ENCODE assay signal across 9 cellular contexts in genomic region chr18:48832961-48833700, GRCh38.
DNase-seq lines count a peak whose midpoint lies in the region; ATAC-seq and TF ChIP-seq lines count a peak whose summit lies in the region.
"Had no signal": no experiment of that assay in that cellular context is flagged by ENCODE, and none has a peak within 500 bp of the region (broad histone marks: within the 10 kb centered on the region; RNA-seq: fewer than 3 reads in every experiment).

No MANE protein-coding gene starts in this region.

- H3K4me1 Mint-ChIP-seq in activated CD4-positive, alpha-beta T cell treated with anti-CD3 and anti-CD28 coated beads for 36 hours, result peaks cover 59% of the 10 kb centered on the region

- H2AFZ ChIP-seq in OCI-LY3 (ENCODE audit: low read depth, low read length), result no peak overlapping the region

- H3K9me3 ChIP-seq in OCI-LY3 (ENCODE audit: insufficient read depth, low read length), result no peaks in the 10 kb centered on the region
- H3K9me3 ChIP-seq in uterus, result no peaks in the 10 kb centered on the region

- H3K4me3 ChIP-seq in OCI-LY3 (ENCODE audit: low read length), result peak overlapping the region; percentile 66; the same call in 1 of the 2 replicates
- no peak overlapping the region for H3K4me3 ChIP-seq in astrocyte of the cerebellum (ENCODE audit: low read depth, low read length)
- no peak overlapping the region for H3K4me3 ChIP-seq in uterus

- H3K4me2 ChIP-seq in OCI-LY3 (ENCODE audit: low read length), result peak overlapping the region; percentile 78

- no peaks in the 10 kb centered on the region for H3K79me2 ChIP-seq in OCI-LY3 (ENCODE audit: low read length)

- no peaks in the 10 kb centered on the region for H3K9me3 Mint-ChIP-seq in activated CD4-positive, alpha-beta T cell treated with anti-CD3 and anti-CD28 coated beads for 36 hours (ENCODE audit: low read depth)

- H3K4me1 ChIP-seq in OCI-LY3 (ENCODE audit: low read length) (peaks cover 28% of the 10 kb centered on the region), uterus (peaks cover 2 to 21% of the 10 kb centered on the region in 2 donors)

- TF ChIP-seq CTCF in OCI-LY3 (IDR thresholded peaks at IDR 0.05; ENCODE audit: low read depth, low read length) (no peak), astrocyte of the cerebellum (IDR thresholded peaks at IDR 0.05; ENCODE audit: low read depth, low read length, missing control alignments) (no peak), uterus (IDR thresholded peaks at IDR 0.05) (no peak)

- no peak for TF ChIP-seq POLR2A in uterus (IDR thresholded peaks at IDR 0.05)

- H3K9ac ChIP-seq in OCI-LY3 (ENCODE audit: low read length), result peak overlapping the region; percentile 15; the same call in 1 of the 2 replicates

- H3K27me3 ChIP-seq in OCI-LY3 (ENCODE audit: low read depth, low read length) (peaks cover 14% of the 10 kb centered on the region), uterus (no peaks in the 10 kb centered on the region)

- H3K36me3 Mint-ChIP-seq in activated CD4-positive, alpha-beta T cell treated with anti-CD3 and anti-CD28 coated beads for 36 hours (ENCODE audit: low read depth), result no peaks in the 10 kb centered on the region

- ATAC-seq in activated CD4-positive, alpha-beta T cell treated with anti-CD3 and anti-CD28 coated beads for 36 hours, result no peak
- ATAC-seq in left lobe of liver, result no peak
- no peak for ATAC-seq in HG03196 (IDR thresholded peaks at IDR 0.05; ENCODE audit: unreplicated experiment)

- H3K27ac ChIP-seq in OCI-LY3 (ENCODE audit: low read length) (no peak overlapping the region), uterus (no peak overlapping the region)
- H3K27ac ChIP-seq: C4-2B had no signal

- intact Hi-C loops in activated CD4-positive, alpha-beta T cell treated with anti-CD3 and anti-CD28 coated beads for 36 hours (cut with DNase I, micrococcal nuclease), result loop anchor here in 1 of 2 experiments (5.0 kb wide), 2 partner anchors 56 to 114 kb away; no protein-coding TSS in a partner anchor
- intact Hi-C loops in uterus (cut with DNase I; ENCODE audit: low total_unique reads), result no loop called here

- no peaks in the 10 kb centered on the region for H3K27me3 Mint-ChIP-seq in activated CD4-positive, alpha-beta T cell treated with anti-CD3 and anti-CD28 coated beads for 36 hours

- POLR2A ChIA-PET in activated CD4-positive, alpha-beta T cell treated with anti-CD3 and anti-CD28 coated beads for 36 hours (lab: Charles Lee), result interaction anchor here (1.0 kb wide), 1 partner anchor 32 kb away, joined by 3 read pairs; no protein-coding TSS in a partner anchor

- H3K27ac Mint-ChIP-seq in activated CD4-positive, alpha-beta T cell treated with anti-CD3 and anti-CD28 coated beads for 36 hours, result peak overlapping the region; percentile 92

- no peaks in the 10 kb centered on the region for H3K36me3 ChIP-seq in OCI-LY3 (replicated peaks; ENCODE audit: low read depth, low read length)
- H3K36me3 ChIP-seq in uterus, result no peaks in the 10 kb centered on the region

- CTCF ChIA-PET in activated CD4-positive, alpha-beta T cell treated with anti-CD3 and anti-CD28 coated beads for 36 hours (lab: Charles Lee), result interaction anchor here (0.7 to 1.7 kb wide), 7 partner anchors 11 to 105 kb away, joined by 3 to 4 read pairs (median 4); no protein-coding TSS in a partner anchor

- peak; percentile 44 for DNase-seq in activated CD4-positive, alpha-beta T cell treated with anti-CD3 and anti-CD28 coated beads for 36 hours
- DNase-seq in activated CD4-positive, alpha-beta T cell treated with anti-CD3 and anti-CD28 coated beads for 48 hours, result no peak
- DNase-seq in astrocyte of the cerebellum (ENCODE audit: low read depth) (peak; percentile 53), left lobe of liver (ENCODE audit: low spot score) (peak; percentile 46), uterus (peak; percentile 21 to 30), NCI-H510A treated with DMSO at 0.1 percent for 48 hours (lab: John Stamatoyannopoulos, UW) (no peak)

- in situ Hi-C loops in astrocyte of the cerebellum (cut with HindIII; ENCODE audit: low sequenced_read_pairs), result no loop called here

- peak overlapping the region; percentile 73 for H3K4me3 Mint-ChIP-seq in activated CD4-positive, alpha-beta T cell treated with anti-CD3 and anti-CD28 coated beads for 36 hours

- peaks cover 8% of the 10 kb centered on the region; the same call in 1 of the 2 replicates for H4K20me1 ChIP-seq in OCI-LY3 (ENCODE audit: insufficient read depth, low read length)

Comparison
In these comparisons a context has a peak if more than half of its experiments do, and no peak if none do; other contexts are left out.
1. DNase-seq: peak in activated CD4-positive, alpha-beta T cell treated with anti-CD3 and anti-CD28 coated beads for 36 hours (single experiment), astrocyte of the cerebellum (single experiment), left lobe of liver (single experiment) and uterus (2 of 2); none in activated CD4-positive, alpha-beta T cell treated with anti-CD3 and anti-CD28 coated beads for 48 hours (single experiment) and NCI-H510A treated with DMSO at 0.1 percent for 48 hours (single experiment).